ENCODE assay signal across 8 cellular contexts in the genomic region with DNA sequence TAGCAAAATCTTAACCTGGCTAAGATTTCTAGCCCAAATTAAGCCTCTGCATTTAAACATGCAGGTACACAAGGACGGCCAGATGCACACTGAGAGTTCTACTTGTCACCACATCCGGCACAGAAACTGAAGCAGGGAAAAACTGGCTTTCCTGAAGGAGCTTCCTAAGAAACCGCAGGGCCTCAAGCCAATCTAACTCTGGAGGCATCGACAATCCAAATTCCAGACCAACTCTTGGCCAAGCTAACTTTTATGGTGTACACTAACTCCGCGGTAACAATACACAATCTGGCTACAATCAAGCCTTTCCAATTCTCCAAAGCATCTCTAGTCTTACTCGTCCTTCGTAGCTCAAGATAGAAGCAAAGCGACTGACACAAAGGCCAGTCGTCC. TPM values are rescaled to one million over a fixed set of nuclear protein-coding genes. Genes with fewer than 3 reads are reported as not detected.
A peak's percentile ranks its signal among the peaks of the same experiment; 100 is the strongest.
DNase-seq lines count a peak whose midpoint lies in the region; ATAC-seq and TF ChIP-seq lines count a peak whose summit lies in the region.

No MANE protein-coding gene starts in this region.

- DNase-seq in cardiac muscle cell (ENCODE audit: low read depth in 1 of 2, low spot score in 1 of 2) (peak; percentile 32 to 77), left cardiac atrium (no peak), colonic mucosa (peak; percentile 33), iPS-NIHi7 (ENCODE audit: extremely low spot score) (no peak)

- H3K27me3 ChIP-seq in cardiac muscle cell = no peaks in the 10 kb centered on the region
- H3K27me3 ChIP-seq in OCI-LY3 (ENCODE audit: low read depth, low read length) = no peaks in the 10 kb centered on the region
- H3K27me3 ChIP-seq in colonic mucosa = no peaks in the 10 kb centered on the region
- no peaks in the 10 kb centered on the region for H3K27me3 ChIP-seq in muscle layer of duodenum (ENCODE audit: low read depth, low read length)

- no peak overlapping the region for H2AFZ ChIP-seq in OCI-LY3 (ENCODE audit: low read depth, low read length)

- intact Hi-C loops in left cardiac atrium (cut with DNase I) (no loop called here), colonic mucosa (cut with DNase I) (no loop called here)

- peak overlapping the region; percentile 97 for H3K4me2 ChIP-seq in OCI-LY3 (ENCODE audit: low read length)

- H3K36me3 ChIP-seq in cardiac muscle cell (no peaks in the 10 kb centered on the region), OCI-LY3 (replicated peaks; ENCODE audit: low read depth, low read length) (no peaks in the 10 kb centered on the region), colonic mucosa (no peaks in the 10 kb centered on the region), muscle layer of duodenum (ENCODE audit: control insufficient read depth in 1 of 2, insufficient read depth in 2 of 2, low read length in 2 of 2) (peaks cover 0 to 3% of the 10 kb centered on the region in 2 donors)

- H3K4me3 ChIP-seq in cardiac muscle cell = peak overlapping the region; percentile 88
- H3K4me3 ChIP-seq in OCI-LY3 (ENCODE audit: low read length) = peak overlapping the region; percentile 86
- peak overlapping the region; percentile 89 for H3K4me3 ChIP-seq in colonic mucosa
- peak overlapping the region; percentile 84 to 89 for H3K4me3 ChIP-seq in muscle layer of duodenum (ENCODE audit: low read depth in 1 of 2, low read length in 2 of 2)

- TF ChIP-seq CTCF in cardiac muscle cell (IDR thresholded peaks at IDR 0.05; ENCODE audit: low read depth, low read length) = no peak
- TF ChIP-seq CTCF in OCI-LY3 (IDR thresholded peaks at IDR 0.05; ENCODE audit: low read depth, low read length) = no peak
- no peak for TF ChIP-seq CTCF in colonic mucosa (IDR thresholded peaks at IDR 0.05)

- H3K9ac ChIP-seq in OCI-LY3 (ENCODE audit: low read length) (peak overlapping the region; percentile 86), colonic mucosa (ENCODE audit: low read depth in 2 of 2, low read length in 2 of 2) (peak overlapping the region; percentile 78 to 87)

- H3K9me3 ChIP-seq in cardiac muscle cell (ENCODE audit: low read depth) (no peaks in the 10 kb centered on the region), OCI-LY3 (ENCODE audit: insufficient read depth, low read length) (no peaks in the 10 kb centered on the region), colonic mucosa (no peaks in the 10 kb centered on the region), muscle layer of duodenum (ENCODE audit: control insufficient read depth in 1 of 2, low read length in 2 of 2) (no peaks in the 10 kb centered on the region)

- ATAC-seq in left cardiac atrium = no peak
- ATAC-seq in HG02610 (IDR thresholded peaks at IDR 0.05; ENCODE audit: unreplicated experiment) = peak; percentile 16
- no peak for ATAC-seq in activated CD4-positive, CD25-positive, alpha-beta regulatory T cell treated with anti-CD3 and anti-CD28 coated beads, Interleukin-2, amount 50 U/mL, for 24 hours

- H3K79me2 ChIP-seq in OCI-LY3 (ENCODE audit: low read length) = peaks cover 55% of the 10 kb centered on the region

- no peaks in the 10 kb centered on the region; the same call in 1 of the 2 replicates for H4K20me1 ChIP-seq in OCI-LY3 (ENCODE audit: insufficient read depth, low read length)

- H3K4me1 ChIP-seq in cardiac muscle cell (ENCODE audit: low read depth) (peaks cover 18% of the 10 kb centered on the region), OCI-LY3 (ENCODE audit: low read length) (peaks cover 23% of the 10 kb centered on the region), colonic mucosa (peaks cover 10% of the 10 kb centered on the region), muscle layer of duodenum (ENCODE audit: control insufficient read depth in 1 of 2, insufficient read depth in 2 of 2, low read length in 2 of 2) (peaks cover 9 to 27% of the 10 kb centered on the region in 2 donors)

- peak overlapping the region; percentile 93 for H3K27ac ChIP-seq in cardiac muscle cell
- no peak overlapping the region for H3K27ac ChIP-seq in OCI-LY3 (ENCODE audit: low read length)
- H3K27ac ChIP-seq in colonic mucosa = peak overlapping the region; percentile 93
- peak overlapping the region; percentile 64 for H3K27ac ChIP-seq in muscle layer of duodenum (ENCODE audit: low read length)

RNA-seq across cellular contexts. Expression of gene MSANTD2, which starts 1.2 kb away (rescaled TPM):
- 13.1 and 18.0 TPM in 2 replicates for total RNA-seq in cardiac muscle cell
- 7.8 and 10.9 TPM in 2 replicates for polyA plus RNA-seq in cardiac muscle cell
- total RNA-seq in left cardiac atrium = 1 to 10 TPM; 4.3 to 5.5 TPM
- 10 to 100 TPM in 1 of 2 donors, 1 to 10 TPM in 1; 7.0 to 12.7 TPM for total RNA-seq in colonic mucosa

RNA-seq across cellular contexts. Expression of gene ESAM, which starts 36.9 kb away (rescaled TPM):
- total RNA-seq in cardiac muscle cell (1.5 and 1.8 TPM in 2 replicates), left cardiac atrium (10 to 100 TPM; 41.6 to 67.2 TPM), colonic mucosa (10 to 100 TPM; 10.4 to 15.7 TPM)
- 3.3 and 4.9 TPM in 2 replicates for polyA plus RNA-seq in cardiac muscle cell

RNA-seq across cellular contexts. Expression of gene VSIG2, which starts 46.9 kb away (rescaled TPM):
- total RNA-seq in cardiac muscle cell = not detected in 2 replicates
- polyA plus RNA-seq in cardiac muscle cell = not detected in 2 replicates
- total RNA-seq in left cardiac atrium = 1 to 10 TPM in 1 of 2 donors, under 1 TPM in 1; 0.88 to 1.8 TPM
- 100 to 1,000 TPM; 122 to 155 TPM for total RNA-seq in colonic mucosa

RNA-seq across cellular contexts. Expression of gene NRGN, which starts 59.2 kb away (rescaled TPM):
- 1.1 and 2.1 TPM in 2 replicates for total RNA-seq in cardiac muscle cell
- 1.1 and 3.5 TPM in 2 replicates for polyA plus RNA-seq in cardiac muscle cell
- 1 to 10 TPM; 6.6 to 8.2 TPM for total RNA-seq in left cardiac atrium
- 10 to 100 TPM in 1 of 2 donors, 1 to 10 TPM in 1; 3.1 to 11.1 TPM for total RNA-seq in colonic mucosa

Comparison
In these comparisons a context has a peak if more than half of its experiments do, and no peak if none do; other contexts are left out.
1. DNase-seq: peak in cardiac muscle cell (2 of 2) and colonic mucosa (single experiment); none in left cardiac atrium (single experiment) and iPS-NIHi7 (single experiment).
2. RNA of gene VSIG2, which starts 46.9 kb away (total RNA-seq): 122 to 155 TPM in colonic mucosa; 0.88 to 1.8 TPM in left cardiac atrium and not detected in cardiac muscle cell; every median in the first group is over 10 times any median in the second.
3. Peak in every context shown above with its lines, with median percentiles within 50 percentile points of each other: H3K4me3 ChIP-seq.